ENCODE assay signal across 10 cellular contexts in the genomic region with DNA sequence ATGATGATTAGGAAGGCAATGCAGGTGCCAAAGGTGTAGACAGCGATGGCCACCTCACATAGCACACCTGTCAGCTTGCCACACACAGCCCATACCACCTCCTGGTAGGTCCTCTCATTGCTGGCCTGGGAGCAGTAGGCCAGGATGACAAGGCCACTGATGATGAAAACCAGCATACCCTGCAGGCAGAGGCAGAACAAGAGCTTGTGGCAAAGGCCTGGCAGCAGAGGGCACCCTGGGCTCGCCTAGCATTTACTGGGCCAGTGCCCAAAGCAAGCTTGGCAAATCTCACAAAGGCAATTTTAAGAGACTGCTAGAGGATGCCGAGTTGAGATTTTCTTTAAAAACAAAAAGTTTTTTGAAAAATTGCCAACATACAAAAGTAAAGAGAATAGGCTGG. TPM values are rescaled to one million over a fixed set of nuclear protein-coding genes. Genes with fewer than 3 reads are reported as not detected.
DNase-seq lines count a peak whose midpoint lies in the region; ATAC-seq, FAIRE-seq and TF ChIP-seq lines count a peak whose summit lies in the region.
"Had no signal": no experiment of that assay in that cellular context is flagged by ENCODE, and none has a peak within 500 bp of the region (broad histone marks: within the 10 kb centered on the region; RNA-seq: fewer than 3 reads in every experiment).

No MANE protein-coding gene starts in this region.

- H3K4me2 ChIP-seq in GM12878 (ENCODE audit: control insufficient read depth, insufficient read depth): no peak overlapping the region

- RAD21 ChIA-PET in GM12878 (lab: Charles Lee; ENCODE audit: unreplicated experiment): interaction anchor here (1.3 to 1.6 kb wide), 2 partner anchors 74 to 78 kb away, joined by 3 to 16 read pairs; no protein-coding TSS in a partner anchor

- peaks cover 4% of the 10 kb centered on the region; the same call in 1 of the 2 replicates for H3K4me1 ChIP-seq in GM12878 (ENCODE audit: control insufficient read depth, insufficient read depth, low read length)

- H3K4me3 ChIP-seq in GM12878: no peak overlapping the region
- H3K4me3 ChIP-seq: K562 had no signal

- H3K27ac ChIP-seq in GM12878 (ENCODE audit: control insufficient read depth, insufficient read depth): no peak overlapping the region

- H3K9ac ChIP-seq in GM12878 (ENCODE audit: control insufficient read depth, insufficient read depth, low read length): no peak overlapping the region

- in situ Hi-C loops in GM12878 (cut with MboI): no loop called here

- H3K27me3 ChIP-seq in GM12878 (replicated peaks in 1 of 2; ENCODE audit: control insufficient read depth in 2 of 2, insufficient read depth in 2 of 2, low read length in 1 of 2): no peaks in the 10 kb centered on the region

- no TSS peak for BruUV-seq in GM12878 (replicated peaks; lab: Mats Ljungman, UMichigan)

- no peaks in the 10 kb centered on the region; a peak in 1 of 4 replicates for H3K36me3 ChIP-seq in GM12878 (ENCODE audit: control insufficient read depth in 2 of 2, insufficient read depth in 2 of 2, low read length in 1 of 2)

- 75% methylated on average over 3 of the region's 3 CpGs for WGBS in GM12878 (ENCODE audit: insufficient coverage, insufficient replicate concordance, low lambda C conversion rate, missing lambda C conversion rate)

- no peak for FAIRE-seq in GM12878 (lab: Jason Lieb, UNC)
- FAIRE-seq: K562 had no signal

- H2AFZ ChIP-seq in GM12878 (ENCODE audit: control insufficient read depth, low read depth, low read length): no peak overlapping the region

- TF ChIP-seq RAD21 in Ishikawa (IDR thresholded peaks at IDR 0.05; ENCODE audit: low read depth) (peak; percentile 43; the same call in 1 of the 2 replicates), GM12878 (IDR thresholded peaks at IDR 0.05; ENCODE audit: insufficient read depth, low read depth, low read length) (peak; percentile 43)

- ATAC-seq in GM12878 (peak; percentile 72), left lobe of liver (peak; percentile 90)
- ATAC-seq: K562 had no signal

- SMC1A ChIA-PET in GM12878 (lab: Charles Lee; ENCODE audit: uncharacterized antibody, unreplicated experiment): interaction anchor here (1.0 to 2.2 kb wide), 3 partner anchors 18 to 77 kb away, joined by 3 to 9 read pairs (median 4); no protein-coding TSS in a partner anchor

- DNase-seq in AG20443 (ENCODE audit: low spot score) (peak; percentile 50), GM12878 (ENCODE audit: low read depth, low spot score) (no peak), left lobe of liver (ENCODE audit: low spot score) (peak; percentile 78), NCI-H1105 (lab: John Stamatoyannopoulos, UW) (no peak), HEK293T (ENCODE audit: extremely low spot score) (no peak), SHP77 treated with DMSO at 0.1 percent for 48 hours (lab: John Stamatoyannopoulos, UW) (no peak), kidney glomerular epithelial cell (lab: John Stamatoyannopoulos, UW) (no peak)
- DNase-seq: GDM1 had no signal

- POLR2A ChIA-PET in GM12878 (lab: Charles Lee) (no interaction called here), HEK293T (lab: Yijun Ruan, JAX) (no interaction called here)

- intact Hi-C loops in GM12878 (cut with micrococcal nuclease; ENCODE audit: unreplicated experiment): loop anchor here (1.0 kb wide), 1 partner anchor 78 kb away; no protein-coding TSS in a partner anchor

- no peaks in the 10 kb centered on the region for H4K20me1 ChIP-seq in GM12878 (ENCODE audit: control insufficient read depth, insufficient read depth)

- H3K9me3 ChIP-seq in GM12878 (replicated peaks; ENCODE audit: control insufficient read depth, insufficient read depth, low read length): no peaks in the 10 kb centered on the region

- TF ChIP-seq POLR2A in GM12878 (IDR thresholded peaks at IDR 0.05; ENCODE audit: low read depth, low read length): no peak

- no peaks in the 10 kb centered on the region for H3K79me2 ChIP-seq in GM12878 (ENCODE audit: control insufficient read depth, insufficient read depth, low read length)

- CTCF ChIA-PET in GM12878 (lab: Yijun Ruan, JAX): interaction anchor here (0.6 to 1.8 kb wide), 4 partner anchors 10 to 121 kb away, joined by 3 to 26 read pairs (median 4); no protein-coding TSS in a partner anchor
- CTCF ChIA-PET in HEK293T (lab: Yijun Ruan, JAX): interaction anchor here (1.8 kb wide), 1 partner anchor 78 kb away, joined by 4 read pairs; no protein-coding TSS in a partner anchor

- TF ChIP-seq CTCF in GM12878 (IDR thresholded peaks at IDR 0.05 in 2 of 3, conservative IDR thresholded peaks at IDR 0.05 in 1 of 3; ENCODE audit: control insufficient read depth in 2 of 3, extremely low read depth in 1 of 3, insufficient read depth in 1 of 3, low read depth in 3 of 3, low read length in 3 of 3): peak; percentile 18 to 44 (median 43); a peak in 2 of 6 replicates

- TF ChIP-seq EP300 in Ishikawa (IDR thresholded peaks at IDR 0.05; ENCODE audit: borderline replicate concordance): no peak
- TF ChIP-seq EP300 in GM12878 (IDR thresholded peaks at IDR 0.05; ENCODE audit: borderline replicate concordance in 1 of 2, control insufficient read depth in 1 of 2, low read depth in 2 of 2, low read length in 2 of 2): no peak

TF ChIP-seq in Ishikawa, 13 proteins besides CTCF, POLR2A, EP300 and RAD21 (continues in another document):
- TF ChIP-seq ZBTB7A (IDR thresholded peaks at IDR 0.05; ENCODE audit: low read depth): no peak

TF ChIP-seq in GM12878, 131 proteins besides CTCF, POLR2A, EP300 and RAD21 (continues in another document):
- TF ChIP-seq HCFC1 (IDR thresholded peaks at IDR 0.05; ENCODE audit: low read length): no peak
- TF ChIP-seq EZH2 (IDR thresholded peaks at IDR 0.05; ENCODE audit: borderline replicate concordance, control insufficient read depth, low read depth, low read length): no peak
- TF ChIP-seq POLR2AphosphoS5 (IDR thresholded peaks at IDR 0.05; ENCODE audit: low read length): no peak
- TF ChIP-seq EED (IDR thresholded peaks at IDR 0.05; ENCODE audit: low read depth): no peak

RNA-seq across cellular contexts. Expression of gene SLC38A7, which starts 5.9 kb away (rescaled TPM):
- 16.7 and 19.5 TPM in 2 replicates for total RNA-seq in GM12878 (2013; cell fraction: nucleolus; rRNA removed)
- total RNA-seq in GM12878 (2014; rRNA removed): 3.0 and 3.8 TPM in 2 replicates
- total RNA-seq in GM12878 (2014; rRNA removed; fragmentation: Illumina TruSeq; extraction: Trizol): 3.4 and 4.0 TPM in 2 replicates
- total RNA-seq in GM12878 (2021): 6.2 and 7.8 TPM in 2 replicates
- 2.2 TPM for polyA plus RNA-seq in GM12878 (2011; ENCODE audit: low read depth)
- 1.1 and 2.8 TPM in 2 replicates for polyA plus RNA-seq in GM12878 (2011; rRNA removed)
- polyA plus RNA-seq in GM12878 (2011; cell fraction: cytosol; rRNA removed): 3.1 and 4.5 TPM in 2 replicates
- 4.4 and 7.4 TPM in 2 replicates for polyA plus RNA-seq in GM12878 (2011; cell fraction: nucleus; rRNA removed)
- polyA plus RNA-seq in GM12878 (2012): 2.8 and 3.4 TPM in 2 replicates
- 4.9 and 5.5 TPM in 2 replicates for polyA plus RNA-seq in GM12878 (2014; fragmentation: Illumina TruSeq; extraction: Trizol)
- polyA plus RNA-seq in GM12878 (2014; fragmentation: Nextera tagmentation; extraction: Ambion mirVana): 1 to 10 TPM; 1.4 TPM
- 5.8 and 6.1 TPM in 2 replicates for polyA plus RNA-seq in GM12878 (2014; rRNA removed)
- polyA plus RNA-seq in GM12878 (2016; fragmentation: Nextera tagmentation; extraction: Ambion mirVana): 1 to 10 TPM; 5.6 to 5.9 TPM
- 8.6 and 8.7 TPM in 2 replicates for polyA minus RNA-seq in GM12878 (2011; rRNA and poly(A)+ RNA removed)
- polyA minus RNA-seq in GM12878 (2011; cell fraction: cytosol; rRNA and poly(A)+ RNA removed): 1.9 and 4.0 TPM in 2 replicates
- polyA minus RNA-seq in GM12878 (2011; cell fraction: nucleus; rRNA and poly(A)+ RNA removed): 5.8 and 14.1 TPM in 2 replicates
- 15.0 TPM for total RNA-seq in left lobe of liver

RNA-seq across cellular contexts. Expression of gene CNOT1, which starts 49.1 kb away (rescaled TPM):
- 334 and 351 TPM in 2 replicates for total RNA-seq in GM12878 (2013; cell fraction: nucleolus; rRNA removed)
- 246 and 249 TPM in 2 replicates for total RNA-seq in GM12878 (2014; rRNA removed)
- total RNA-seq in GM12878 (2014; rRNA removed; fragmentation: Illumina TruSeq; extraction: Trizol): 220 and 225 TPM in 2 replicates
- total RNA-seq in GM12878 (2021): 199 and 213 TPM in 2 replicates
- 216 TPM for polyA plus RNA-seq in GM12878 (2011; ENCODE audit: low read depth)
- 188 and 233 TPM in 2 replicates for polyA plus RNA-seq in GM12878 (2011; rRNA removed)
- 235 and 250 TPM in 2 replicates for polyA plus RNA-seq in GM12878 (2011; cell fraction: cytosol; rRNA removed)
- 183 and 244 TPM in 2 replicates for polyA plus RNA-seq in GM12878 (2011; cell fraction: nucleus; rRNA removed)
- polyA plus RNA-seq in GM12878 (2012): 163 and 203 TPM in 2 replicates
- polyA plus RNA-seq in GM12878 (2014; fragmentation: Illumina TruSeq; extraction: Trizol): 219 and 223 TPM in 2 replicates
- polyA plus RNA-seq in GM12878 (2014; fragmentation: Nextera tagmentation; extraction: Ambion mirVana): 100 to 1,000 TPM; 101 to 131 TPM
- 136 and 162 TPM in 2 replicates for polyA plus RNA-seq in GM12878 (2014; rRNA removed)
- 100 to 1,000 TPM; 115 to 117 TPM for polyA plus RNA-seq in GM12878 (2016; fragmentation: Nextera tagmentation; extraction: Ambion mirVana)
- 619 and 877 TPM in 2 replicates for polyA minus RNA-seq in GM12878 (2011; rRNA and poly(A)+ RNA removed)
- polyA minus RNA-seq in GM12878 (2011; cell fraction: cytosol; rRNA and poly(A)+ RNA removed): 180 and 231 TPM in 2 replicates
- polyA minus RNA-seq in GM12878 (2011; cell fraction: nucleus; rRNA and poly(A)+ RNA removed): 159 and 214 TPM in 2 replicates
- 63.6 TPM for total RNA-seq in left lobe of liver

RNA-seq across cellular contexts. Expression of gene GOT2, which starts 55.4 kb away (rescaled TPM):
- 34.0 and 35.6 TPM in 2 replicates for total RNA-seq in GM12878 (2013; cell fraction: nucleolus; rRNA removed)
- total RNA-seq in GM12878 (2014; rRNA removed) (86.4 and 91.0 TPM in 2 replicates), GM12878 (2014; rRNA removed; fragmentation: Illumina TruSeq; extraction: Trizol) (53.9 and 54.7 TPM in 2 replicates), GM12878 (2021) (131 and 132 TPM in 2 replicates), left lobe of liver (187 TPM)
- polyA plus RNA-seq in GM12878 (2011; ENCODE audit: low read depth): 44.9 TPM
- polyA plus RNA-seq in GM12878 (2011; rRNA removed) (39.2 and 41.7 TPM in 2 replicates), GM12878 (2014; fragmentation: Illumina TruSeq; extraction: Trizol) (145 and 156 TPM in 2 replicates), GM12878 (2014; fragmentation: Nextera tagmentation; extraction: Ambion mirVana) (10 to 100 TPM; 79.4 to 81.0 TPM), GM12878 (2014; rRNA removed) (59.3 and 63.2 TPM in 2 replicates), GM12878 (2016; fragmentation: Nextera tagmentation; extraction: Ambion mirVana) (100 to 1,000 TPM; 231 to 235 TPM)
- 48.2 and 71.8 TPM in 2 replicates for polyA plus RNA-seq in GM12878 (2011; cell fraction: cytosol; rRNA removed)
- polyA plus RNA-seq in GM12878 (2011; cell fraction: nucleus; rRNA removed): 66.9 and 82.5 TPM in 2 replicates
- 49.6 and 65.4 TPM in 2 replicates for polyA plus RNA-seq in GM12878 (2012)
- polyA minus RNA-seq in GM12878 (2011; rRNA and poly(A)+ RNA removed): 46.4 and 47.4 TPM in 2 replicates
- polyA minus RNA-seq in GM12878 (2011; cell fraction: cytosol; rRNA and poly(A)+ RNA removed): 55.7 and 57.1 TPM in 2 replicates
- 15.7 and 25.8 TPM in 2 replicates for polyA minus RNA-seq in GM12878 (2011; cell fraction: nucleus; rRNA and poly(A)+ RNA removed)

Comparison
In these comparisons a context has a peak if more than half of its experiments do, and no peak if none do; other contexts are left out.
1. DNase-seq: peak in AG20443 (single experiment) and left lobe of liver (single experiment); none in GM12878 (single experiment), NCI-H1105 (single experiment), HEK293T (single experiment), SHP77 treated with DMSO at 0.1 percent for 48 hours (single experiment) and kidney glomerular epithelial cell (single experiment).